In genomic region chr7:96719164-96719563, GRCh38 we compare ENCODE assay signal across 23 cellular contexts. TPM values are rescaled to one million over a fixed set of nuclear protein-coding genes. Genes with fewer than 3 reads are reported as not detected.
DNase-seq lines count a peak whose midpoint lies in the region; ATAC-seq and TF ChIP-seq lines count a peak whose summit lies in the region.
"Had no signal": no experiment of that assay in that cellular context is flagged by ENCODE, and none has a peak within 500 bp of the region (broad histone marks: within the 10 kb centered on the region; RNA-seq: fewer than 3 reads in every experiment).

No MANE protein-coding gene starts in this region.

- no peaks in the 10 kb centered on the region for H3K79me2 ChIP-seq in neural cell (replicated peaks; ENCODE audit: insufficient read depth, low read length)

- H3K4me3 ChIP-seq in neural cell (ENCODE audit: low read length) = no peak overlapping the region
- H3K4me3 ChIP-seq: colonic mucosa, esophagus squamous epithelium, gastrocnemius medialis, right atrium auricular region, tibial artery had no signal

- DNase-seq in NCI-H146 (lab: John Stamatoyannopoulos, UW) = peak; percentile 21
- no peak for DNase-seq in NCI-H146 treated with DMSO at 0.1 percent for 48 hours (lab: John Stamatoyannopoulos, UW; ENCODE audit: unreplicated experiment)
- DNase-seq in NCI-H1417 (lab: John Stamatoyannopoulos, UW) = peak in 2 of 3 experiments; percentile 61 to 89
- DNase-seq in NCI-H82 (lab: John Stamatoyannopoulos, UW) = peak; percentile 83
- DNase-seq in T-helper 17 cell = no peak
- DNase-seq in retina = no peak
- DNase-seq: activated CD4-positive, alpha-beta T cell treated with anti-CD3 and anti-CD28 coated beads for 1 hour; activated T-cell treated with anti-CD3 and anti-CD28 coated beads, Interleukin-2, amount 50 U/mL, for 1 hour; CD8-positive, alpha-beta memory T cell; colonic mucosa; esophagus squamous epithelium; gastrocnemius medialis; NCI-H774; occipital lobe; PC-3; Right ventricle myocardium superior; stimulated activated CD4-positive, alpha-beta T cell treated with anti-CD3 and anti-CD28 coated beads, Interleukin-12 subunit alpha, Interleukin-12 subunit beta, amount 100 ng/mL, for 4 hours; stimulated activated CD4-positive, alpha-beta T cell treated with anti-CD3 and anti-CD28 coated beads, Interleukin-4, amount 100 ng/mL, for 4 hours; tibial artery had no signal

- no peak for TF ChIP-seq CTCF in neural cell (IDR thresholded peaks at IDR 0.05; ENCODE audit: poor library complexity, severe bottlenecking)

- H3K27me3 ChIP-seq in neural cell (ENCODE audit: insufficient read depth, low read depth, low read length) = no peaks in the 10 kb centered on the region
- H3K27me3 ChIP-seq: colonic mucosa, right atrium auricular region, tibial artery had no signal

- peak; percentile 21 for TF ChIP-seq EP300 in neural cell (conservative IDR thresholded peaks at IDR 0.05; ENCODE audit: poor library complexity, severe bottlenecking)

- no peak for TF ChIP-seq RAD21 in neural cell (conservative IDR thresholded peaks at IDR 0.05)

- H4K20me1 ChIP-seq in neural cell (ENCODE audit: insufficient read depth) = no peaks in the 10 kb centered on the region

- H3K9me2 ChIP-seq in neural cell (ENCODE audit: insufficient read depth, low read length) = no peaks in the 10 kb centered on the region

- H3K4me3 Mint-ChIP-seq in T-helper 17 cell = no peak overlapping the region
- H3K4me3 Mint-ChIP-seq: CD8-positive, alpha-beta memory T cell; stimulated activated naive CD8-positive, alpha-beta T cell treated with anti-CD3 and anti-CD28 coated beads, Interleukin-15, Interleukin-2, amounts not matched to agents 100 ng/mL and 50 ng/mL, for 24 hours had no signal

- H3K36me3 Mint-ChIP-seq in T-helper 17 cell (ENCODE audit: low read depth) = peaks cover under 1% of the 10 kb centered on the region
- H3K36me3 Mint-ChIP-seq: CD8-positive, alpha-beta memory T cell had no signal

- H3K9me3 ChIP-seq in neural cell (ENCODE audit: low read length) (no peaks in the 10 kb centered on the region), T-helper 17 cell (ENCODE audit: control insufficient read depth, low read length, poor library complexity, severe bottlenecking) (no peaks in the 10 kb centered on the region)
- H3K9me3 ChIP-seq: colonic mucosa, esophagus squamous epithelium, gastrocnemius medialis, right atrium auricular region, tibial artery had no signal

- H2AFZ ChIP-seq in neural cell (ENCODE audit: low read depth, low read length) = no peak overlapping the region

- ATAC-seq in HG03095 (IDR thresholded peaks at IDR 0.05; ENCODE audit: unreplicated experiment) (no peak), T-helper 17 cell (no peak)
- ATAC-seq: gastrocnemius medialis, PC-3 had no signal

- no peak overlapping the region for H3K4me2 ChIP-seq in neural cell (ENCODE audit: low read length)

- H3K36me3 ChIP-seq in neural cell (ENCODE audit: insufficient read depth, low read length) = no peaks in the 10 kb centered on the region
- H3K36me3 ChIP-seq: colonic mucosa, esophagus squamous epithelium, gastrocnemius medialis, right atrium auricular region, tibial artery had no signal

- H3K4me1 Mint-ChIP-seq in T-helper 17 cell = no peaks in the 10 kb centered on the region
- H3K4me1 Mint-ChIP-seq: CD8-positive, alpha-beta memory T cell had no signal

- H3F3A ChIP-seq in neural cell (ENCODE audit: insufficient read depth, low read length, poor library complexity, severe bottlenecking) = no peaks in the 10 kb centered on the region

- no peak overlapping the region for H3K27ac Mint-ChIP-seq in T-helper 17 cell
- H3K27ac Mint-ChIP-seq: CD8-positive, alpha-beta memory T cell; stimulated activated naive CD8-positive, alpha-beta T cell treated with anti-CD3 and anti-CD28 coated beads, Interleukin-15, Interleukin-2, amounts not matched to agents 100 ng/mL and 50 ng/mL, for 24 hours had no signal

- H3K27me3 Mint-ChIP-seq in T-helper 17 cell = peaks cover 55% of the 10 kb centered on the region

- no peak overlapping the region for H3K9ac ChIP-seq in neural cell (ENCODE audit: low read length)

- no peak overlapping the region for H3K27ac ChIP-seq in neural cell (ENCODE audit: low read length)
- H3K27ac ChIP-seq: colonic mucosa, esophagus squamous epithelium, gastrocnemius medialis, right atrium auricular region, tibial artery had no signal

TF ChIP-seq in neural cell, 6 proteins besides CTCF, POLR2A, EP300 and RAD21:
- TF ChIP-seq, protein P1, sequence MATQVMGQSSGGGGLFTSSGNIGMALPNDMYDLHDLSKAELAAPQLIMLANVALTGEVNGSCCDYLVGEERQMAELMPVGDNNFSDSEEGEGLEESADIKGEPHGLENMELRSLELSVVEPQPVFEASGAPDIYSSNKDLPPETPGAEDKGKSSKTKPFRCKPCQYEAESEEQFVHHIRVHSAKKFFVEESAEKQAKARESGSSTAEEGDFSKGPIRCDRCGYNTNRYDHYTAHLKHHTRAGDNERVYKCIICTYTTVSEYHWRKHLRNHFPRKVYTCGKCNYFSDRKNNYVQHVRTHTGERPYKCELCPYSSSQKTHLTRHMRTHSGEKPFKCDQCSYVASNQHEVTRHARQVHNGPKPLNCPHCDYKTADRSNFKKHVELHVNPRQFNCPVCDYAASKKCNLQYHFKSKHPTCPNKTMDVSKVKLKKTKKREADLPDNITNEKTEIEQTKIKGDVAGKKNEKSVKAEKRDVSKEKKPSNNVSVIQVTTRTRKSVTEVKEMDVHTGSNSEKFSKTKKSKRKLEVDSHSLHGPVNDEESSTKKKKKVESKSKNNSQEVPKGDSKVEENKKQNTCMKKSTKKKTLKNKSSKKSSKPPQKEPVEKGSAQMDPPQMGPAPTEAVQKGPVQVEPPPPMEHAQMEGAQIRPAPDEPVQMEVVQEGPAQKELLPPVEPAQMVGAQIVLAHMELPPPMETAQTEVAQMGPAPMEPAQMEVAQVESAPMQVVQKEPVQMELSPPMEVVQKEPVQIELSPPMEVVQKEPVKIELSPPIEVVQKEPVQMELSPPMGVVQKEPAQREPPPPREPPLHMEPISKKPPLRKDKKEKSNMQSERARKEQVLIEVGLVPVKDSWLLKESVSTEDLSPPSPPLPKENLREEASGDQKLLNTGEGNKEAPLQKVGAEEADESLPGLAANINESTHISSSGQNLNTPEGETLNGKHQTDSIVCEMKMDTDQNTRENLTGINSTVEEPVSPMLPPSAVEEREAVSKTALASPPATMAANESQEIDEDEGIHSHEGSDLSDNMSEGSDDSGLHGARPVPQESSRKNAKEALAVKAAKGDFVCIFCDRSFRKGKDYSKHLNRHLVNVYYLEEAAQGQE (IDR thresholded peaks at IDR 0.05; ENCODE audit: borderline replicate concordance) = no peak
- TF ChIP-seq POLR2AphosphoS5 (IDR thresholded peaks at IDR 0.05) (no peak), SMC3 (conservative IDR thresholded peaks at IDR 0.05; ENCODE audit: poor library complexity) (no peak), TAF1 (IDR thresholded peaks at IDR 0.05; ENCODE audit: low read depth) (no peak), EZH2 (IDR thresholded peaks at IDR 0.05; ENCODE audit: borderline replicate concordance, insufficient read depth, low read length, poor library complexity, severe bottlenecking) (no peak), MXI1 (conservative IDR thresholded peaks at IDR 0.05; ENCODE audit: poor library complexity, severe bottlenecking) (no peak)
TF ChIP-seq in neural cell: peak in this region for 0.

RNA-seq across cellular contexts. Expression of gene SEM1, which starts 9.5 kb away (rescaled TPM):
- 37.4 and 49.2 TPM in 2 replicates for polyA plus RNA-seq in neural cell
- 26.8 and 33.7 TPM in 2 replicates for polyA minus RNA-seq in neural cell
- total RNA-seq in T-helper 17 cell = 10 to 100 TPM; 15.2 to 24.9 TPM

Comparison
In these comparisons a context has a peak if more than half of its experiments do, and no peak if none do; other contexts are left out.
1. DNase-seq: peak in NCI-H146 (single experiment), NCI-H1417 (2 of 3) and NCI-H82 (single experiment); none in NCI-H146 treated with DMSO at 0.1 percent for 48 hours (single experiment), T-helper 17 cell (0 of 3) and retina (single experiment).